ENCODE assay signal across 1 cellular context in the genomic region with DNA sequence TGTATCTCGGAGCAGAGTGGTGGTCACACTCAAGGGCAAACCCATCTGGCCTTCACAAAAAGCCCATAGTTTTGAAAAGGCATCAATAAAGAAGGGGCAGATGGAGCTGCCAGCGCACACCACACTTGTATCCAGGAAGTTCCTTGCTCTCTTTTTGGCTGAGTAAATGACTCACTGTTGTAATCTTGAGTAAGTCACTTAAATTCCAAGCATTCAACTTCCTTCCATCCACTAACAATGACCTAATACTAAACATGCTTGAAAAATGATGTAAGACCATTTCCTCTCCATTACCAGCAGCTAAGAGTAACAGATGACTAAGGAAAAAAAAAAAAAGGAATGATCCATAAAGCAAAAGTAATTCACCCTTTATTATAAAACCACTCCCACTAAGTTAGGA.
TF ChIP-seq lines count a peak whose summit lies in the region.

No MANE protein-coding gene starts in this region.

TF ChIP-seq in IMR-90, 13 proteins besides CTCF, POLR2A, EP300 and RAD21 (continued from another document):
- TF ChIP-seq, protein P1, sequence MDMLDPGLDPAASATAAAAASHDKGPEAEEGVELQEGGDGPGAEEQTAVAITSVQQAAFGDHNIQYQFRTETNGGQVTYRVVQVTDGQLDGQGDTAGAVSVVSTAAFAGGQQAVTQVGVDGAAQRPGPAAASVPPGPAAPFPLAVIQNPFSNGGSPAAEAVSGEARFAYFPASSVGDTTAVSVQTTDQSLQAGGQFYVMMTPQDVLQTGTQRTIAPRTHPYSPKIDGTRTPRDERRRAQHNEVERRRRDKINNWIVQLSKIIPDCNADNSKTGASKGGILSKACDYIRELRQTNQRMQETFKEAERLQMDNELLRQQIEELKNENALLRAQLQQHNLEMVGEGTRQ (IDR thresholded peaks at IDR 0.05; ENCODE audit: low read depth, low read length), result no peak
- TF ChIP-seq MAZ (IDR thresholded peaks at IDR 0.05; ENCODE audit: borderline replicate concordance, low read depth, low read length), result no peak
- peak; percentile 26; the same call in 1 of the 2 replicates for TF ChIP-seq RFX5 (IDR thresholded peaks at IDR 0.05; ENCODE audit: low read depth, low read length)
- no peak for TF ChIP-seq CHD1 (IDR thresholded peaks at IDR 0.05; ENCODE audit: low read depth, low read length)
- no peak for TF ChIP-seq MXI1 (IDR thresholded peaks at IDR 0.05; ENCODE audit: borderline replicate concordance, low read depth, low read length)
